ENCODE assay signal across 21 cellular contexts in genomic region chr16:55242667-55243066, GRCh38.
DNase-seq lines count a peak whose midpoint lies in the region; ATAC-seq, FAIRE-seq and TF ChIP-seq lines count a peak whose summit lies in the region.
"Had no signal": no experiment of that assay in that cellular context is flagged by ENCODE, and none has a peak within 500 bp of the region (broad histone marks: within the 10 kb centered on the region; RNA-seq: fewer than 3 reads in every experiment).

No MANE protein-coding gene starts in this region.

- no peak for TF ChIP-seq POLR2A in HCT116 (IDR thresholded peaks at IDR 0.05; ENCODE audit: borderline replicate concordance, extremely low read depth, insufficient read depth, insufficient read length)
- no peak for TF ChIP-seq POLR2A in GM12878 (IDR thresholded peaks at IDR 0.05; ENCODE audit: low read depth, low read length)

- H3K9me3 ChIP-seq in HCT116 (ENCODE audit: control insufficient read depth in 1 of 2, insufficient read depth in 1 of 2, low read depth in 1 of 2, low read length in 2 of 2): no peaks in the 10 kb centered on the region
- no peaks in the 10 kb centered on the region for H3K9me3 ChIP-seq in GM12878 (replicated peaks; ENCODE audit: control insufficient read depth, insufficient read depth, low read length)
- H3K9me3 ChIP-seq: BLaER1 treated with 17β-estradiol and CSF1 and Interleukin-3, amounts not matched to agents 10 nM and 100 nM; HAP-1 had no signal

- peak; percentile 7 for TF ChIP-seq CTCF in GM12864 (IDR thresholded peaks at IDR 0.05; ENCODE audit: low read depth, low read length, missing control alignments)
- TF ChIP-seq CTCF in HCT116 (IDR thresholded peaks at IDR 0.05 in 2 of 3, conservative IDR thresholded peaks at IDR 0.05 in 1 of 3; ENCODE audit: borderline replicate concordance in 1 of 3, insufficient read depth in 1 of 3, low read depth in 2 of 3, low read length in 2 of 3): no peak
- TF ChIP-seq CTCF in GM12878 (IDR thresholded peaks at IDR 0.05 in 2 of 3, conservative IDR thresholded peaks at IDR 0.05 in 1 of 3; ENCODE audit: control insufficient read depth in 2 of 3, extremely low read depth in 1 of 3, insufficient read depth in 1 of 3, low read depth in 3 of 3, low read length in 3 of 3): no peak
- TF ChIP-seq CTCF in neural crest cell (conservative IDR thresholded peaks at IDR 0.05): peak; percentile 36

- SMC1A ChIA-PET in GM12878 (lab: Charles Lee; ENCODE audit: uncharacterized antibody, unreplicated experiment): no interaction called here

- no peaks in the 10 kb centered on the region for H3K79me2 ChIP-seq in HCT116 (ENCODE audit: insufficient read depth, low read length)
- no peaks in the 10 kb centered on the region for H3K79me2 ChIP-seq in GM12878 (ENCODE audit: control insufficient read depth, insufficient read depth, low read length)

- CTCF ChIA-PET in HCT116 (lab: Charles Lee): no interaction called here
- CTCF ChIA-PET in GM12878 (lab: Yijun Ruan, JAX): interaction anchor here (1.3 kb wide), 1 partner anchor 10 kb away, joined by 4 read pairs; no protein-coding TSS in a partner anchor

- TF ChIP-seq EP300 in GM12878 (IDR thresholded peaks at IDR 0.05; ENCODE audit: borderline replicate concordance in 1 of 2, control insufficient read depth in 1 of 2, low read depth in 2 of 2, low read length in 2 of 2): no peak

- H3K9me2 ChIP-seq in HCT116 (ENCODE audit: insufficient read depth): no peaks in the 10 kb centered on the region

- RAD21 ChIA-PET in HCT116 (lab: Charles Lee; ENCODE audit: low non-redundant PET in 1 of 2, low total read pairs in 2 of 2, uncharacterized antibody in 2 of 2, unreplicated experiment in 2 of 2): no interaction called here
- RAD21 ChIA-PET in GM12878 (lab: Charles Lee; ENCODE audit: unreplicated experiment): no interaction called here

- H4K20me1 ChIP-seq in HCT116 (ENCODE audit: insufficient read depth) (no peaks in the 10 kb centered on the region), GM12878 (ENCODE audit: control insufficient read depth, insufficient read depth) (no peaks in the 10 kb centered on the region)
- H4K20me1 ChIP-seq: BLaER1 treated with 17β-estradiol and CSF1 and Interleukin-3, amounts not matched to agents 10 nM and 100 nM had no signal

- H3K9ac ChIP-seq in HCT116 (ENCODE audit: low read length) (no peak overlapping the region), GM12878 (ENCODE audit: control insufficient read depth, insufficient read depth, low read length) (no peak overlapping the region)
- H3K9ac ChIP-seq: BLaER1 treated with 17β-estradiol and CSF1 and Interleukin-3, amounts not matched to agents 10 nM and 100 nM; KMS-11 had no signal

- DNase-seq in GM12864 (ENCODE audit: low read depth) (no peak), HCT116 (ENCODE audit: low read depth, low spot score) (no peak), GM12878 (ENCODE audit: low read depth, low spot score) (no peak), neural crest cell (ENCODE audit: low read depth, low spot score) (no peak), pons (ENCODE audit: low spot score) (no peak), H4 (ENCODE audit: low spot score) (no peak)
- DNase-seq: ACHN; Calu3; CD8-positive, alpha-beta T cell; GDM1; NCI-H1105 treated with DMSO at 0.1 percent for 48 hours; NCI-H2081; NCI-H446; NCI-H526; SIG-M5 had no signal

- intact Hi-C loops in HCT116 (cut with micrococcal nuclease): no loop called here
- intact Hi-C loops in GM12878 (cut with micrococcal nuclease; ENCODE audit: unreplicated experiment): no loop called here

- H3K9me3 Mint-ChIP-seq in neural crest cell: no peaks in the 10 kb centered on the region
- H3K9me3 Mint-ChIP-seq: CD8-positive, alpha-beta T cell had no signal

- ATAC-seq in HCT116 (0 out of 2 replicates have a peak, but pooled peaks have one; percentile 42), GM12878 (peak; percentile 46; the same call in 1 of the 3 replicates), HG03442 (IDR thresholded peaks at IDR 0.05; ENCODE audit: unreplicated experiment) (no peak)
- ATAC-seq: CD8-positive, alpha-beta T cell; Panc1; SK-N-SH treated with all-trans-retinoic acid at 6 μM for 48 hours had no signal

- no peaks in the 10 kb centered on the region for H3K4me1 ChIP-seq in HCT116 (ENCODE audit: control insufficient read depth in 1 of 2, insufficient read depth in 2 of 2, low read length in 2 of 2)
- H3K4me1 ChIP-seq in GM12878 (ENCODE audit: control insufficient read depth, insufficient read depth, low read length): no peaks in the 10 kb centered on the region
- H3K4me1 ChIP-seq: HAP-1 had no signal

- in situ Hi-C loops in GM12878 (cut with MboI): no loop called here

- H2AFZ ChIP-seq in HCT116 (ENCODE audit: low read depth, low read length, poor library complexity, severe bottlenecking): no peak overlapping the region
- H2AFZ ChIP-seq in GM12878 (ENCODE audit: control insufficient read depth, low read depth, low read length): no peak overlapping the region

- H3K4me3 ChIP-seq in GM12864 (ENCODE audit: low read depth, low read length): no peak overlapping the region
- no peak overlapping the region for H3K4me3 ChIP-seq in HCT116 (replicated peaks in 1 of 2; ENCODE audit: low read depth in 1 of 2, low read length in 2 of 2)
- no peak overlapping the region for H3K4me3 ChIP-seq in GM12878
- H3K4me3 ChIP-seq: BLaER1 treated with 17β-estradiol and CSF1 and Interleukin-3, amounts not matched to agents 10 nM and 100 nM; HAP-1 had no signal

- peaks cover 9% of the 10 kb centered on the region; the same call in 1 of the 2 replicates for H3K27me3 ChIP-seq in HCT116 (ENCODE audit: insufficient read depth, low read length)
- no peaks in the 10 kb centered on the region for H3K27me3 ChIP-seq in GM12878 (replicated peaks in 1 of 2; ENCODE audit: control insufficient read depth in 2 of 2, insufficient read depth in 2 of 2, low read length in 1 of 2)
- H3K27me3 ChIP-seq: BLaER1 treated with 17β-estradiol and CSF1 and Interleukin-3, amounts not matched to agents 10 nM and 100 nM had no signal

- H3K27ac Mint-ChIP-seq in neural crest cell (ENCODE audit: unreplicated experiment): no peak overlapping the region
- H3K27ac Mint-ChIP-seq: CD8-positive, alpha-beta T cell had no signal

- H3K27ac ChIP-seq in HCT116 (ENCODE audit: low read depth, low read length) (no peak overlapping the region), GM12878 (ENCODE audit: control insufficient read depth, insufficient read depth) (no peak overlapping the region)
- H3K27ac ChIP-seq: BLaER1 treated with 17β-estradiol and CSF1 and Interleukin-3, amounts not matched to agents 10 nM and 100 nM; KMS-11 had no signal

- no peaks in the 10 kb centered on the region for H3K36me3 ChIP-seq in HCT116 (ENCODE audit: control insufficient read depth in 1 of 2, insufficient read depth in 2 of 2, low read length in 2 of 2)
- H3K36me3 ChIP-seq in GM12878 (ENCODE audit: control insufficient read depth in 2 of 2, insufficient read depth in 2 of 2, low read length in 1 of 2): no peaks in the 10 kb centered on the region
- H3K36me3 ChIP-seq: BLaER1 treated with 17β-estradiol and CSF1 and Interleukin-3, amounts not matched to agents 10 nM and 100 nM; HAP-1 had no signal

- BruUV-seq in HCT116 (replicated peaks; lab: Mats Ljungman, UMichigan) (no TSS peak), GM12878 (replicated peaks; lab: Mats Ljungman, UMichigan) (no TSS peak)

- no peak overlapping the region for H3K4me3 Mint-ChIP-seq in neural crest cell
- H3K4me3 Mint-ChIP-seq: CD8-positive, alpha-beta T cell had no signal

- H3K36me3 Mint-ChIP-seq in neural crest cell (ENCODE audit: low read depth): no peaks in the 10 kb centered on the region
- H3K36me3 Mint-ChIP-seq: CD8-positive, alpha-beta T cell had no signal

- 19% methylated on average over 3 of the region's 3 CpGs for WGBS in GM12878 (ENCODE audit: insufficient coverage, insufficient replicate concordance, low lambda C conversion rate, missing lambda C conversion rate)

- TF ChIP-seq RAD21 in HCT116 (IDR thresholded peaks at IDR 0.05; ENCODE audit: low read depth): no peak
- TF ChIP-seq RAD21 in GM12878 (IDR thresholded peaks at IDR 0.05; ENCODE audit: insufficient read depth, low read depth, low read length): no peak

- no peaks in the 10 kb centered on the region for H3K4me1 Mint-ChIP-seq in neural crest cell

- no peak for FAIRE-seq in GM12878 (lab: Jason Lieb, UNC)

- H3K4me2 ChIP-seq in HCT116 (ENCODE audit: low read length) (no peak overlapping the region), GM12878 (ENCODE audit: control insufficient read depth, insufficient read depth) (no peak overlapping the region)
- H3K4me2 ChIP-seq: BLaER1 treated with 17β-estradiol and CSF1 and Interleukin-3, amounts not matched to agents 10 nM and 100 nM; KMS-11 had no signal

- POLR2A ChIA-PET in HCT116 (lab: Charles Lee) (no interaction called here), GM12878 (lab: Charles Lee) (no interaction called here)

- H3K27me3 Mint-ChIP-seq in neural crest cell (ENCODE audit: low read depth): peaks cover 17% of the 10 kb centered on the region

TF ChIP-seq in HCT116, 20 proteins besides CTCF, POLR2A, EP300 and RAD21 (continues in another document):
- no peak for TF ChIP-seq ELF1 (IDR thresholded peaks at IDR 0.05; ENCODE audit: borderline replicate concordance, low read depth)
- no peak for TF ChIP-seq JUND (IDR thresholded peaks at IDR 0.05)
- TF ChIP-seq EGR1 (IDR thresholded peaks at IDR 0.05; ENCODE audit: low read depth): no peak
- TF ChIP-seq ATF3 (IDR thresholded peaks at IDR 0.05): no peak
- no peak for TF ChIP-seq ZNF274 (IDR thresholded peaks at IDR 0.05; ENCODE audit: low read depth, low read length)
- no peak for TF ChIP-seq EZH2 (IDR thresholded peaks at IDR 0.05)
- TF ChIP-seq TCF7L2 (IDR thresholded peaks at IDR 0.05; ENCODE audit: borderline replicate concordance, extremely low read depth, insufficient read depth, insufficient read length): no peak

Comparison
In these comparisons a context has a peak if more than half of its experiments do, and no peak if none do; other contexts are left out.
1. CTCF ChIP-seq: peak in GM12864 (single experiment) and neural crest cell (single experiment); none in HCT116 (0 of 3) and GM12878 (0 of 3).